ENCODE assay signal across 9 cellular contexts in genomic region chr1:89908294-89908992, GRCh38.
A peak's percentile ranks its signal among the peaks of the same experiment; 100 is the strongest.
DNase-seq lines count a peak whose midpoint lies in the region; ATAC-seq lines count a peak whose summit lies in the region.
"Had no signal": no experiment of that assay in that cellular context is flagged by ENCODE, and none has a peak within 500 bp of the region (broad histone marks: within the 10 kb centered on the region; RNA-seq: fewer than 3 reads in every experiment).

No MANE protein-coding gene starts in this region.

- H3K9ac ChIP-seq in Karpas-422 (ENCODE audit: low read length) = peak overlapping the region; percentile 18
- H3K9ac ChIP-seq: neural progenitor cell had no signal

- H3K4me3 ChIP-seq in Karpas-422 (ENCODE audit: low read length) = no peak overlapping the region
- no peak overlapping the region for H3K4me3 ChIP-seq in aorta (ENCODE audit: low read length in 2 of 2)
- H3K4me3 ChIP-seq: neural progenitor cell had no signal

- H3K27me3 ChIP-seq in Karpas-422 (ENCODE audit: low read length) (no peaks in the 10 kb centered on the region), aorta (ENCODE audit: control insufficient read depth in 1 of 2, insufficient read depth in 2 of 2, low read length in 1 of 2) (no peaks in the 10 kb centered on the region)
- H3K27me3 ChIP-seq: neural progenitor cell had no signal

- no peaks in the 10 kb centered on the region for H3K9me2 ChIP-seq in Karpas-422 (replicated peaks; ENCODE audit: insufficient read depth, low read length)

- H3K9me3 ChIP-seq in Karpas-422 (ENCODE audit: low read length) = no peaks in the 10 kb centered on the region
- no peaks in the 10 kb centered on the region for H3K9me3 ChIP-seq in aorta (ENCODE audit: control insufficient read depth, low read length)

- peaks cover 92% of the 10 kb centered on the region for H3K79me2 ChIP-seq in Karpas-422 (ENCODE audit: low read length)

- H3K27me3 Mint-ChIP-seq in dendritic cell treated with granulocyte-macrophage colony-stimulating factor and Interleukin-4, amounts not matched to agents 40 ng/mL and 50 ng/mL, for 4 days = no peaks in the 10 kb centered on the region
- no peaks in the 10 kb centered on the region for H3K27me3 Mint-ChIP-seq in natural killer cell treated with Interleukin-12 subunit alpha and Interleukin-12 subunit beta and Interleukin-15 and Interleukin-18, amount 100 ng/mL, for 72 hours

- 0 out of 2 replicates have a peak, but pooled peaks cover 4% of the 10 kb centered on the region for H3K36me3 ChIP-seq in Karpas-422 (ENCODE audit: insufficient read depth, low read length)
- no peaks in the 10 kb centered on the region for H3K36me3 ChIP-seq in aorta (ENCODE audit: control insufficient read depth in 1 of 2, insufficient read depth in 2 of 2, low read length in 1 of 2)
- H3K36me3 ChIP-seq: neural progenitor cell had no signal

- peak overlapping the region; percentile 77 for H3K27ac Mint-ChIP-seq in dendritic cell treated with granulocyte-macrophage colony-stimulating factor and Interleukin-4, amounts not matched to agents 40 ng/mL and 50 ng/mL, for 4 days
- H3K27ac Mint-ChIP-seq in natural killer cell treated with Interleukin-12 subunit alpha and Interleukin-12 subunit beta and Interleukin-15 and Interleukin-18, amount 100 ng/mL, for 72 hours = peak overlapping the region; percentile 38 to 77
- H3K27ac Mint-ChIP-seq: neural progenitor cell had no signal

- intact Hi-C loops in dendritic cell treated with granulocyte-macrophage colony-stimulating factor and Interleukin-4, amounts not matched to agents 40 ng/mL and 50 ng/mL, for 4 days (cut with micrococcal nuclease) = loop anchor here (10.0 kb wide), 1 partner anchor 66 kb away; no protein-coding TSS in a partner anchor
- intact Hi-C loops in aorta (cut with DNase I) = no loop called here

- no peaks in the 10 kb centered on the region for H4K20me1 ChIP-seq in Karpas-422 (ENCODE audit: insufficient read depth, low read depth, low read length)

- peak overlapping the region; percentile 97 for H3K27ac ChIP-seq in Karpas-422 (ENCODE audit: low read length)
- no peak overlapping the region for H3K27ac ChIP-seq in aorta (ENCODE audit: low read depth in 1 of 2, low read length in 2 of 2)
- H3K27ac ChIP-seq: neural progenitor cell had no signal

- H3K4me1 ChIP-seq in Karpas-422 (ENCODE audit: low read length) = peaks cover 86% of the 10 kb centered on the region
- peaks cover 0 to 4% of the 10 kb centered on the region in 2 donors for H3K4me1 ChIP-seq in aorta (ENCODE audit: control insufficient read depth in 1 of 2, insufficient read depth in 2 of 2, low read length in 2 of 2)

- DNase-seq in CD1c-positive myeloid dendritic cell (ENCODE audit: extremely low spot score) (peak; percentile 63), Karpas-422 (no peak), NCI-H146 (lab: John Stamatoyannopoulos, UW) (no peak), NCI-H1694 (lab: John Stamatoyannopoulos, UW) (no peak), middle frontal gyrus (ENCODE audit: extremely low spot score, low spot score) (no peak), aorta (no peak)
- no peak for DNase-seq in natural killer cell treated with Interleukin-12 subunit alpha and Interleukin-12 subunit beta and Interleukin-15 and Interleukin-18, amount 100 ng/mL, for 72 hours (ENCODE audit: low spot score)

- peak overlapping the region; percentile 30 for H3K4me3 Mint-ChIP-seq in dendritic cell treated with granulocyte-macrophage colony-stimulating factor and Interleukin-4, amounts not matched to agents 40 ng/mL and 50 ng/mL, for 4 days
- peak overlapping the region; percentile 14 for H3K4me3 Mint-ChIP-seq in natural killer cell treated with Interleukin-12 subunit alpha and Interleukin-12 subunit beta and Interleukin-15 and Interleukin-18, amount 100 ng/mL, for 72 hours
- H3K4me3 Mint-ChIP-seq: neural progenitor cell had no signal

- H2AFZ ChIP-seq in Karpas-422 (ENCODE audit: low read length) = no peak overlapping the region
- H2AFZ ChIP-seq: neural progenitor cell had no signal

- peaks cover 67% of the 10 kb centered on the region for H3K4me1 Mint-ChIP-seq in dendritic cell treated with granulocyte-macrophage colony-stimulating factor and Interleukin-4, amounts not matched to agents 40 ng/mL and 50 ng/mL, for 4 days (ENCODE audit: low read depth)
- H3K4me1 Mint-ChIP-seq in natural killer cell treated with Interleukin-12 subunit alpha and Interleukin-12 subunit beta and Interleukin-15 and Interleukin-18, amount 100 ng/mL, for 72 hours (ENCODE audit: low read depth in 2 of 2) = peaks cover 48 to 54% of the 10 kb centered on the region in 2 donors

- H3K4me2 ChIP-seq in Karpas-422 (ENCODE audit: low read depth, low read length, poor library complexity, severe bottlenecking) = peak overlapping the region; percentile 82
- H3K4me2 ChIP-seq: neural progenitor cell had no signal

- H3K36me3 Mint-ChIP-seq in dendritic cell treated with granulocyte-macrophage colony-stimulating factor and Interleukin-4, amounts not matched to agents 40 ng/mL and 50 ng/mL, for 4 days (ENCODE audit: low read depth) = peaks cover 8% of the 10 kb centered on the region
- H3K36me3 Mint-ChIP-seq in natural killer cell treated with Interleukin-12 subunit alpha and Interleukin-12 subunit beta and Interleukin-15 and Interleukin-18, amount 100 ng/mL, for 72 hours = peaks cover 6% of the 10 kb centered on the region

- H3K9me3 Mint-ChIP-seq in dendritic cell treated with granulocyte-macrophage colony-stimulating factor and Interleukin-4, amounts not matched to agents 40 ng/mL and 50 ng/mL, for 4 days = no peaks in the 10 kb centered on the region
- no peaks in the 10 kb centered on the region for H3K9me3 Mint-ChIP-seq in natural killer cell treated with Interleukin-12 subunit alpha and Interleukin-12 subunit beta and Interleukin-15 and Interleukin-18, amount 100 ng/mL, for 72 hours
- H3K9me3 Mint-ChIP-seq: neural progenitor cell had no signal

- WGBS in aorta, 2 donors = 77% methylated on average over 4 of the region's 4 CpGs

- ATAC-seq in natural killer cell treated with Interleukin-12 subunit alpha and Interleukin-12 subunit beta and Interleukin-15 and Interleukin-18, amount 100 ng/mL, for 72 hours = peak in 1 of 2 donors; percentile 51
- no peak for ATAC-seq in aorta (ENCODE audit: low FRiP score)
